9 cellular contexts compared by ENCODE assay signal in genomic region chr13:26946675-26947342, GRCh38.
A peak's percentile ranks its signal among the peaks of the same experiment; 100 is the strongest.
DNase-seq lines count a peak whose midpoint lies in the region; ATAC-seq, FAIRE-seq and TF ChIP-seq lines count a peak whose summit lies in the region.
"Had no signal": no experiment of that assay in that cellular context is flagged by ENCODE, and none has a peak within 500 bp of the region (broad histone marks: within the 10 kb centered on the region; RNA-seq: fewer than 3 reads in every experiment).

No MANE protein-coding gene starts in this region.

- TF ChIP-seq POLR2A in transverse colon (IDR thresholded peaks at IDR 0.05): no peak

- no peak for TF ChIP-seq EP300 in transverse colon (IDR thresholded peaks at IDR 0.05; ENCODE audit: low read depth)

- H3K4me3 ChIP-seq in brain microvascular endothelial cell (ENCODE audit: low read depth, low read length): no peak overlapping the region
- H3K4me3 ChIP-seq in kidney (ENCODE audit: low read length in 2 of 2): no peak overlapping the region
- no peak overlapping the region for H3K4me3 ChIP-seq in transverse colon
- no peak overlapping the region for H3K4me3 ChIP-seq in MG63
- H3K4me3 ChIP-seq: skin epidermis had no signal

- 18 to 28% methylated on average over 4 to 5 of the region's 5 CpGs for WGBS in transverse colon (ENCODE audit: low coverage in 1 of 2), 2 donors

- TF ChIP-seq CTCF in brain microvascular endothelial cell (IDR thresholded peaks at IDR 0.05; ENCODE audit: low read depth, low read length, missing control alignments) (peak; percentile 65), kidney (IDR thresholded peaks at IDR 0.05; ENCODE audit: borderline replicate concordance, extremely low read depth, insufficient read depth) (peak; percentile 78), transverse colon (IDR thresholded peaks at IDR 0.05) (peak; percentile 75 to 95 (median 80))

- no peak for FAIRE-seq in kidney (lab: Jason Lieb, UNC)

- H3K4me1 ChIP-seq in kidney (ENCODE audit: control insufficient read depth in 1 of 2, insufficient read depth in 1 of 2, low read depth in 1 of 2, low read length in 2 of 2) (peaks cover 0 to 10% of the 10 kb centered on the region in 2 donors), transverse colon (peaks cover 0 to 42% (median 22%) of the 10 kb centered on the region in 4 donors)

- H3K36me3 ChIP-seq in brain microvascular endothelial cell (replicated peaks) (no peaks in the 10 kb centered on the region), kidney (ENCODE audit: control insufficient read depth in 1 of 2, insufficient read depth in 2 of 2, low read length in 2 of 2) (no peaks in the 10 kb centered on the region), transverse colon (no peaks in the 10 kb centered on the region), MG63 (no peaks in the 10 kb centered on the region)

- intact Hi-C loops in kidney (cut with DNase I) (no loop called here), transverse colon (cut with DNase I; ENCODE audit: low total_unique reads) (loop anchor here (10.0 kb wide), 1 partner anchor 1038 kb away; the partner anchor contains the start of gene URAD)

- H3K27ac ChIP-seq in brain microvascular endothelial cell: no peak overlapping the region
- H3K27ac ChIP-seq in kidney (ENCODE audit: low read depth in 2 of 2, low read length in 2 of 2): no peak overlapping the region
- H3K27ac ChIP-seq in transverse colon: peak overlapping the region in 1 of 4 donors; percentile 4
- H3K27ac ChIP-seq: skin epidermis had no signal

- H3K27me3 ChIP-seq in brain microvascular endothelial cell (replicated peaks) (peaks cover 2% of the 10 kb centered on the region), transverse colon (no peaks in the 10 kb centered on the region), MG63 (no peaks in the 10 kb centered on the region)

- no peak overlapping the region for H3K9ac ChIP-seq in kidney (ENCODE audit: low read length in 2 of 2)

- ATAC-seq in HG03565 (IDR thresholded peaks at IDR 0.05; ENCODE audit: unreplicated experiment): peak; percentile 53

- peak; percentile 80 for DNase-seq in G401 (ENCODE audit: low spot score)
- DNase-seq in NCI-H69 (lab: John Stamatoyannopoulos, UW): peak; percentile 53
- peak; percentile 31 for DNase-seq in brain microvascular endothelial cell
- no peak for DNase-seq in kidney
- no peak for DNase-seq in transverse colon
- DNase-seq in MG63: no peak
- DNase-seq in putamen (ENCODE audit: low spot score): no peak

- no peaks in the 10 kb centered on the region for H3K9me3 ChIP-seq in kidney (ENCODE audit: control insufficient read depth in 1 of 2, low read length in 2 of 2)
- H3K9me3 ChIP-seq in transverse colon: no peaks in the 10 kb centered on the region
- H3K9me3 ChIP-seq in MG63: no peaks in the 10 kb centered on the region

- in situ Hi-C loops in G401 (cut with HindIII; ENCODE audit: low sequenced_read_pairs): no loop called here
- in situ Hi-C loops in brain microvascular endothelial cell (cut with HindIII; ENCODE audit: low pct_ligation_motif_present, low sequenced_read_pairs): no loop called here
- in situ Hi-C loops in transverse colon (cut with MboI; ENCODE audit: low pct_ligation_motif_present in 1 of 4, low pct_unique_long_range_greater_than_20kb in 1 of 4, low sequenced_read_pairs in 3 of 4): loop anchor here (10.0 to 25.0 kb wide), 5 partner anchors 235 to 1038 kb away; partner anchors contain the start of gene URAD (in 1 of the 4)

Comparison
In these comparisons a context has a peak if more than half of its experiments do, and no peak if none do; other contexts are left out.
1. DNase-seq: peak in G401 (single experiment), NCI-H69 (single experiment) and brain microvascular endothelial cell (single experiment); none in kidney (single experiment), transverse colon (single experiment), MG63 (single experiment) and putamen (single experiment).
2. in situ Hi-C loops: an anchor here in transverse colon (10.0 to 25.0 kb wide); none called in G401 and brain microvascular endothelial cell.
3. Peak in every context shown above with its lines, with median percentiles within 50 percentile points of each other: CTCF ChIP-seq.